In genomic region chr22:48695731-48696305, GRCh38 we compare ENCODE assay signal across 21 cellular contexts.
DNase-seq lines count a peak whose midpoint lies in the region; ATAC-seq, FAIRE-seq and TF ChIP-seq lines count a peak whose summit lies in the region.
"Had no signal": no experiment of that assay in that cellular context is flagged by ENCODE, and none has a peak within 500 bp of the region (broad histone marks: within the 10 kb centered on the region; RNA-seq: fewer than 3 reads in every experiment).

No MANE protein-coding gene starts in this region.

- no peak overlapping the region for H4K91ac ChIP-seq in neuronal stem cell (ENCODE audit: low read depth, low read length, poor library complexity)

- H3K9ac ChIP-seq in HepG2 (ENCODE audit: insufficient read depth, low read depth, low read length) (peak overlapping the region; percentile 61; the same call in 1 of the 2 replicates), neuronal stem cell (ENCODE audit: low read depth, low read length, poor library complexity) (no peak overlapping the region)
- H3K9ac ChIP-seq: BLaER1 had no signal

- H3K4me3 ChIP-seq in HepG2 (replicated peaks in 1 of 3; ENCODE audit: insufficient read depth in 1 of 3, low read depth in 2 of 3, low read length in 3 of 3) (peak overlapping the region in 2 of 3 experiments; percentile 51 to 78; a peak in 3 of 6 replicates), neuronal stem cell (ENCODE audit: low read length in 2 of 2) (no peak overlapping the region)
- H3K4me3 ChIP-seq: BLaER1, GM23338 had no signal

- no peak overlapping the region for H4K8ac ChIP-seq in neuronal stem cell (ENCODE audit: low read depth, low read length)

- peaks cover 97% of the 10 kb centered on the region for H3K4me1 ChIP-seq in HepG2 (ENCODE audit: insufficient read depth, low read length)
- peaks cover 0 to 12% of the 10 kb centered on the region in 2 donors for H3K4me1 ChIP-seq in neuronal stem cell (ENCODE audit: control insufficient read depth in 2 of 2, insufficient read depth in 1 of 2, low read depth in 1 of 2, low read length in 2 of 2)

- peak overlapping the region; percentile 79 for H3K4me2 ChIP-seq in HepG2 (ENCODE audit: low read depth, low read length)
- no peak overlapping the region for H3K4me2 ChIP-seq in neuronal stem cell (ENCODE audit: insufficient read depth, low read length, poor library complexity, severe bottlenecking)
- H3K4me2 ChIP-seq: BLaER1, GM23338 had no signal

- H3K23ac ChIP-seq in neuronal stem cell (ENCODE audit: low read depth, low read length, poor library complexity) = no peak overlapping the region

- H3K36me3 ChIP-seq in HepG2 (replicated peaks in 1 of 2; ENCODE audit: control insufficient read depth in 1 of 2, insufficient read depth in 2 of 2, low read length in 2 of 2) = no peaks in the 10 kb centered on the region; a peak in 2 of 5 replicates
- peaks cover 0 to 2% of the 10 kb centered on the region in 2 donors for H3K36me3 ChIP-seq in neuronal stem cell (replicated peaks in 1 of 2; ENCODE audit: control insufficient read depth in 2 of 2, insufficient read depth in 2 of 2, low read length in 2 of 2)
- H3K36me3 ChIP-seq: BLaER1 had no signal

- no peak for TF ChIP-seq POLR2A in HepG2 (IDR thresholded peaks at IDR 0.05; ENCODE audit: insufficient read depth in 1 of 2, low read depth in 2 of 2, low read length in 2 of 2)

- peak overlapping the region; percentile 56 for H2AK5ac ChIP-seq in neuronal stem cell (ENCODE audit: low read depth, low read length)

- peak overlapping the region; percentile 64 for H3K14ac ChIP-seq in neuronal stem cell (ENCODE audit: low read length)

- FAIRE-seq in HepG2 (lab: Jason Lieb, UNC) = no peak
- FAIRE-seq: A204.1, D721Med, GM12891, GM18507 had no signal

- H4K20me1 ChIP-seq in HepG2 (ENCODE audit: insufficient read depth, low read length) = no peaks in the 10 kb centered on the region; the same call in 1 of the 2 replicates

- ATAC-seq in Right ventricle myocardium inferior = no peak
- no peak for ATAC-seq in left cardiac atrium
- ATAC-seq in HepG2 = no peak
- no peak for ATAC-seq in HG03135 (IDR thresholded peaks at IDR 0.05; ENCODE audit: unreplicated experiment)
- ATAC-seq in left colon = no peak
- ATAC-seq: CD8-positive, alpha-beta T cell; GM23338; HCT116 had no signal

- TF ChIP-seq CTCF in HepG2 (CRISPR knock-in tag; IDR thresholded peaks at IDR 0.05) = no peak

- no peak overlapping the region for H2BK120ac ChIP-seq in neuronal stem cell (ENCODE audit: low read depth, low read length)

- H2AFZ ChIP-seq in HepG2 (ENCODE audit: low read length) (no peak overlapping the region), neuronal stem cell (ENCODE audit: low read length) (no peak overlapping the region)
- H2AFZ ChIP-seq: GM23338 had no signal

- H2BK15ac ChIP-seq in neuronal stem cell (ENCODE audit: low read length) = no peak overlapping the region

- H3K79me2 ChIP-seq in HepG2 (ENCODE audit: insufficient read depth, low read length) = peaks cover 88% of the 10 kb centered on the region

- in situ Hi-C loops in HepG2 (cut with HindIII; ENCODE audit: extremely low pct_ligation_motif_present, low pct_unique_long_range_greater_than_20kb) = no loop called here

- intact Hi-C loops in Right ventricle myocardium inferior (cut with DNase I) (no loop called here), left cardiac atrium (cut with DNase I) (no loop called here), HepG2 (cut with micrococcal nuclease; ENCODE audit: unreplicated experiment) (no loop called here), left colon (cut with DNase I, micrococcal nuclease) (no loop called here)

- H3K27me3 ChIP-seq in HepG2 (ENCODE audit: control insufficient read depth in 1 of 2, insufficient read depth in 2 of 2, low read length in 2 of 2) (no peaks in the 10 kb centered on the region), neuronal stem cell (ENCODE audit: control insufficient read depth in 3 of 3, insufficient read depth in 3 of 3, low read depth in 1 of 3, low read length in 3 of 3) (no peaks in the 10 kb centered on the region)
- H3K27me3 ChIP-seq: BLaER1 had no signal

- DNase-seq in Right ventricle myocardium inferior (ENCODE audit: missing footprints) (peak; percentile 66), left cardiac atrium (no peak), HepG2 (ENCODE audit: low spot score) (no peak), neuronal stem cell (ENCODE audit: low spot score) (no peak), left colon (no peak)
- DNase-seq: CD4-positive, CD25-positive, alpha-beta regulatory T cell; CD8-positive, alpha-beta T cell; DMS 273 treated with DMSO at 0.1 percent for 48 hours; DMS79 treated with DMSO at 0.1 percent for 48 hours; GF-D8; H9 had no signal

- no peak overlapping the region for H2BK5ac ChIP-seq in neuronal stem cell (ENCODE audit: low read length)

- H3K9me3 ChIP-seq in HepG2 (ENCODE audit: low read length) (no peaks in the 10 kb centered on the region), neuronal stem cell (replicated peaks in 1 of 2; ENCODE audit: control insufficient read depth in 2 of 2, insufficient read depth in 1 of 2, low read depth in 1 of 2, low read length in 2 of 2) (peaks cover 0 to 2% of the 10 kb centered on the region in 2 donors)
- H3K9me3 ChIP-seq: BLaER1 had no signal

- H3K79me1 ChIP-seq in neuronal stem cell (ENCODE audit: low read depth, low read length) = peaks cover 9% of the 10 kb centered on the region

- CTCF ChIA-PET in HepG2 (lab: Yijun Ruan, JAX; ENCODE audit: low intra/inter-chr PET ratio, low total read pairs) = no interaction called here

- H3K4ac ChIP-seq in neuronal stem cell (ENCODE audit: low read length) = no peak overlapping the region

- H3K18ac ChIP-seq in neuronal stem cell (ENCODE audit: low read length) = peak overlapping the region; percentile 29

- POLR2A ChIA-PET in HepG2 (lab: Yijun Ruan, JAX) = no interaction called here

- no peak overlapping the region for H2BK12ac ChIP-seq in neuronal stem cell (ENCODE audit: low read length)

- no peak overlapping the region for H3K27ac ChIP-seq in HepG2 (ENCODE audit: extremely low read length, insufficient read depth, low read length)
- H3K27ac ChIP-seq in neuronal stem cell (replicated peaks; ENCODE audit: low read length) = no peak overlapping the region
- H3K27ac ChIP-seq: 22Rv1, BLaER1, C4-2B had no signal

- TF ChIP-seq EP300 in HepG2 (IDR thresholded peaks at IDR 0.05; ENCODE audit: low read depth in 2 of 2, low read length in 2 of 2) (no peak), HepG2 (CRISPR knock-in tag; IDR thresholded peaks at IDR 0.05; ENCODE audit: borderline replicate concordance) (no peak)

- no peak for TF ChIP-seq RAD21 in HepG2 (CRISPR knock-in tag; IDR thresholded peaks at IDR 0.05)

- no TSS peak for BruUV-seq in HepG2 (replicated peaks; lab: Mats Ljungman, UMichigan)

- WGBS in HepG2 (ENCODE audit: low lambda C conversion rate) = 93% methylated on average over 12 of the region's 19 CpGs
- WGBS in neuronal stem cell (ENCODE audit: extremely low coverage in 2 of 2, insufficient read length in 2 of 2, insufficient replicate concordance in 1 of 2), 2 donors = no CpG with 5 or more reads among the region's 19 CpGs

TF ChIP-seq in HepG2, 621 proteins besides CTCF, POLR2A, EP300 and RAD21 (continues in another document):
- no peak for TF ChIP-seq ZBTB38 (CRISPR knock-in tag; IDR thresholded peaks at IDR 0.05)
- TF ChIP-seq FOXK2 (IDR thresholded peaks at IDR 0.05) = no peak
- TF ChIP-seq CREB3 (CRISPR knock-in tag; IDR thresholded peaks at IDR 0.05) = no peak
- no peak for TF ChIP-seq AKAP8 (CRISPR knock-in tag; IDR thresholded peaks at IDR 0.05)
- TF ChIP-seq IKZF1 (IDR thresholded peaks at IDR 0.05) = no peak
- no peak for TF ChIP-seq ATF7 (IDR thresholded peaks at IDR 0.05)
- TF ChIP-seq ATF7 (CRISPR knock-in tag; IDR thresholded peaks at IDR 0.05) = no peak
- no peak for TF ChIP-seq ZNF260 (CRISPR knock-in tag; IDR thresholded peaks at IDR 0.05; ENCODE audit: borderline replicate concordance, low read depth)
- no peak for TF ChIP-seq ZFP82 (CRISPR knock-in tag; IDR thresholded peaks at IDR 0.05; ENCODE audit: borderline replicate concordance)
- 0 out of 2 replicates have a peak, but pooled peaks have one; percentile 29 for TF ChIP-seq GLI4 (CRISPR knock-in tag; IDR thresholded peaks at IDR 0.05; ENCODE audit: borderline replicate concordance)
- no peak for TF ChIP-seq ATF3 (CRISPR knock-in tag; IDR thresholded peaks at IDR 0.05)

Comparison
In these comparisons a context has a peak if more than half of its experiments do, and no peak if none do; other contexts are left out.
1. H3K4me3 ChIP-seq: peak in HepG2 (2 of 3); none in neuronal stem cell (0 of 2).